ENCODE assay signal across 25 cellular contexts in the genomic region with DNA sequence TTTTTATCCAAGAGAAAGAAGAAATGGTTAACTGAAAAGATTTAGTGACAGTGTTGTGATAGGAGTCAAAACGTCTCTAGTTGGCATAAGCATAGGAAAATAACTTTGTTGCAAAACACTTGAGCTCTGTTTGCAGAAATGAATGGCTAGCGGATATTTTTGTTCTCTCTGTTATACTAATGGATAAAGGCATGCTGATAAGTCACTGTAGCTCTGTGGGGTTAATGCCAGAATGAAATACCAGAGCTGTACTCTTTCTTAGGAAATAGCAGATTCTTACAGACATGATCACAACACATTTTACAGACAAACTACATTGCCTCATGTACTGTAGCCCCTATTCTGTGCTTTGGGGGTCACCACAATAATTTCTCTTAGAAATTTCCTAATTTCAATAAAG.
A peak's percentile ranks its signal among the peaks of the same experiment; 100 is the strongest.
DNase-seq lines count a peak whose midpoint lies in the region; ATAC-seq and TF ChIP-seq lines count a peak whose summit lies in the region.
"Had no signal": no experiment of that assay in that cellular context is flagged by ENCODE, and none has a peak within 500 bp of the region (broad histone marks: within the 10 kb centered on the region; RNA-seq: fewer than 3 reads in every experiment).

No MANE protein-coding gene starts in this region.

- no peaks in the 10 kb centered on the region for H3K9me3 ChIP-seq in OCI-LY7 (ENCODE audit: low read length)
- no peaks in the 10 kb centered on the region for H3K9me3 ChIP-seq in lung (ENCODE audit: control insufficient read depth in 2 of 2, insufficient read depth in 1 of 2, low read length in 1 of 2)
- no peaks in the 10 kb centered on the region for H3K9me3 ChIP-seq in upper lobe of right lung
- H3K9me3 ChIP-seq in ascending aorta, result no peaks in the 10 kb centered on the region
- H3K9me3 ChIP-seq in stomach, result no peaks in the 10 kb centered on the region
- H3K9me3 ChIP-seq: BE2C, mucosa of descending colon, sigmoid colon had no signal

- no peak for TF ChIP-seq EP300 in stomach (IDR thresholded peaks at IDR 0.05)

- no peak overlapping the region for H3K4me2 ChIP-seq in OCI-LY7 (ENCODE audit: low read length)
- H3K4me2 ChIP-seq: KMS-11 had no signal

- intact Hi-C loops in OCI-LY7 (cut with micrococcal nuclease; ENCODE audit: unreplicated experiment), result no loop called here
- intact Hi-C loops in upper lobe of right lung (cut with DNase I), result no loop called here
- intact Hi-C loops in ascending aorta (cut with DNase I), result no loop called here
- intact Hi-C loops in stomach (cut with DNase I; ENCODE audit: low total_unique reads), result no loop called here

- H3K79me2 ChIP-seq in OCI-LY7 (ENCODE audit: insufficient read depth, low read depth, low read length), result no peaks in the 10 kb centered on the region
- H3K79me2 ChIP-seq: parathyroid adenoma had no signal

- CTCF ChIA-PET in OCI-LY7 (lab: Charles Lee; ENCODE audit: unreplicated experiment), result no interaction called here

- TF ChIP-seq CTCF in OCI-LY7 (conservative IDR thresholded peaks at IDR 0.05; ENCODE audit: low read length) (no peak), lung (IDR thresholded peaks at IDR 0.05; ENCODE audit: control extremely low read depth, extremely low read depth) (no peak), upper lobe of right lung (IDR thresholded peaks at IDR 0.05) (no peak), ascending aorta (IDR thresholded peaks at IDR 0.05) (no peak), stomach (IDR thresholded peaks at IDR 0.05) (no peak)

- H2AFZ ChIP-seq in OCI-LY7 (ENCODE audit: low read length), result peak overlapping the region; percentile 45; the same call in 1 of the 2 replicates
- H2AFZ ChIP-seq: parathyroid adenoma had no signal

- 39 to 55% methylated on average over 2 of the region's 2 CpGs for WGBS in lung, 2 donors
- WGBS in stomach, 5 donors, result 11 to 27% (median 18%) methylated on average over 2 of the region's 2 CpGs

- no peak for TF ChIP-seq POLR2A in stomach (IDR thresholded peaks at IDR 0.05)

- peaks cover 6% of the 10 kb centered on the region for H3K4me1 ChIP-seq in OCI-LY7 (ENCODE audit: insufficient read depth, low read length, poor library complexity, severe bottlenecking)
- no peaks in the 10 kb centered on the region for H3K4me1 ChIP-seq in lung (ENCODE audit: control insufficient read depth in 2 of 2, insufficient read depth in 2 of 2, low read length in 2 of 2)
- no peaks in the 10 kb centered on the region for H3K4me1 ChIP-seq in upper lobe of right lung
- no peaks in the 10 kb centered on the region for H3K4me1 ChIP-seq in ascending aorta
- H3K4me1 ChIP-seq in stomach, result no peaks in the 10 kb centered on the region
- H3K4me1 ChIP-seq: BE2C, parathyroid adenoma, sigmoid colon had no signal

- BruUV-seq in OCI-LY7 (replicated peaks; lab: Mats Ljungman, UMichigan), result no TSS peak

- H3K27ac ChIP-seq in OCI-LY7 (ENCODE audit: low read depth, low read length, poor library complexity, severe bottlenecking) (no peak overlapping the region), lung (ENCODE audit: low read depth in 1 of 2, low read length in 1 of 2) (no peak overlapping the region), upper lobe of right lung (peak overlapping the region; percentile 58), ascending aorta (no peak overlapping the region), stomach (no peak overlapping the region)
- H3K27ac ChIP-seq: KMS-11, parathyroid adenoma had no signal

- no peaks in the 10 kb centered on the region for H4K20me1 ChIP-seq in OCI-LY7 (ENCODE audit: insufficient read depth, low read length)

- H3K4me3 ChIP-seq in OCI-LY7 (ENCODE audit: low read depth, low read length, poor library complexity, severe bottlenecking) (no peak overlapping the region), lung (no peak overlapping the region), upper lobe of right lung (no peak overlapping the region), ascending aorta (no peak overlapping the region), stomach (no peak overlapping the region)
- H3K4me3 ChIP-seq: mucosa of descending colon, sigmoid colon had no signal

- no peaks in the 10 kb centered on the region for H3K9me2 ChIP-seq in OCI-LY7 (ENCODE audit: insufficient read depth, low read length)

- H3K27me3 ChIP-seq in lung (ENCODE audit: control insufficient read depth, insufficient read depth) (no peaks in the 10 kb centered on the region), upper lobe of right lung (no peaks in the 10 kb centered on the region), ascending aorta (no peaks in the 10 kb centered on the region), stomach (no peaks in the 10 kb centered on the region)
- H3K27me3 ChIP-seq: BE2C, sigmoid colon had no signal

- DNase-seq in OCI-LY7 (ENCODE audit: low spot score), result no peak
- peak; percentile 83 for DNase-seq in fibroblast of gingiva (ENCODE audit: low read depth)
- DNase-seq in lung (ENCODE audit: low spot score), result no peak
- no peak for DNase-seq in upper lobe of right lung
- DNase-seq in ascending aorta (ENCODE audit: low spot score in 2 of 2), result no peak
- DNase-seq in stomach, result no peak
- DNase-seq: activated CD4-positive, alpha-beta memory T cell treated with anti-CD3 and anti-CD28 coated beads for 36 hours; activated CD4-positive, CD25-positive, alpha-beta regulatory T cell; activated gamma-delta T cell; amygdala; BE2C; central memory CD4-positive, alpha-beta T cell; DMS79; glutamatergic neuron; left colon; mucosa of descending colon; NCI-H1694; NCI-H2171 treated with DMSO at 0.1 percent for 48 hours; NCI-H526 treated with DMSO at 0.1 percent for 48 hours; nephron progenitor cell; sigmoid colon; stimulated activated CD4-positive, alpha-beta T cell treated with anti-CD3 and anti-CD28 coated beads, Interleukin-1b, Interleukin-23, amount 100 ng/mL, for 48 hours had no signal

- H3K36me3 ChIP-seq in OCI-LY7 (ENCODE audit: insufficient read depth, low read length) (no peaks in the 10 kb centered on the region), lung (ENCODE audit: control insufficient read depth in 2 of 2, insufficient read depth in 2 of 2, low read length in 2 of 2) (no peaks in the 10 kb centered on the region), upper lobe of right lung (no peaks in the 10 kb centered on the region), ascending aorta (no peaks in the 10 kb centered on the region), stomach (no peaks in the 10 kb centered on the region)
- H3K36me3 ChIP-seq: BE2C, sigmoid colon had no signal

- ATAC-seq in lung (ENCODE audit: insufficient read depth, low FRiP score) (peak; percentile 53), upper lobe of right lung (peak; percentile 31), GM21447 (IDR thresholded peaks at IDR 0.05; ENCODE audit: unreplicated experiment) (no peak)
- ATAC-seq: left colon, mucosa of descending colon had no signal

- POLR2A ChIA-PET in OCI-LY7 (lab: Charles Lee), result interaction anchor here (0.6 to 1.2 kb wide), 6 partner anchors 13 to 1940 kb away, joined by 3 to 5 read pairs (median 4); no protein-coding TSS in a partner anchor
